ENCODE assay signal across 14 cellular contexts in the genomic region with DNA sequence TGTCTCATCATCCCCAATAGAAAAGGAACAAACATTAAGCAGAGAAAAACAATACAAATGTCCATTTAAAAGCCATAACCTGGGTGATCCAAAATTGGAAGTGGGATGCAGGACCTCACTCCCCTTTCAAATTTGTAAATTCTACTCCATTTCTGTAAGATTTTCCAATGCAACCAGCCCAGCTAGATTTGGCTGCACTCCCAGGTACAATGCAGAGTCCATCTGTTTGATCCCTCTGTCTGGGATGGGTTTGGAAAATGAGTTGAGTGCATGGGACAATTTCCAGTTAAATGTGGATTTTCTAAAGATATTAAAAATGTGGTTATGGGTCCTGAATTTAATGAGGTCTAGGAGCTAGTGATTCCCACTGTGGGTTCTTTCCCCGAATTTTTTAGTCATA.
DNase-seq lines count a peak whose midpoint lies in the region; ATAC-seq lines count a peak whose summit lies in the region.
"Had no signal": no experiment of that assay in that cellular context is flagged by ENCODE, and none has a peak within 500 bp of the region (broad histone marks: within the 10 kb centered on the region; RNA-seq: fewer than 3 reads in every experiment).

No MANE protein-coding gene starts in this region.

- H3K9me3 Mint-ChIP-seq in activated naive CD4-positive, alpha-beta T cell treated with anti-CD3 and anti-CD28 coated beads, Interleukin-2, amount 50 U/mL, for 72 hours: no peaks in the 10 kb centered on the region
- H3K9me3 Mint-ChIP-seq: H9 had no signal

- H3K36me3 Mint-ChIP-seq in activated naive CD4-positive, alpha-beta T cell treated with anti-CD3 and anti-CD28 coated beads, Interleukin-2, amount 50 U/mL, for 72 hours: no peaks in the 10 kb centered on the region
- H3K36me3 Mint-ChIP-seq: CD14-positive monocyte; CD4-positive, alpha-beta memory T cell had no signal

- DNase-seq in DMS 273 (lab: John Stamatoyannopoulos, UW; ENCODE audit: unreplicated experiment) (peak; percentile 56), DMS 273 treated with DMSO at 0.1 percent for 48 hours (lab: John Stamatoyannopoulos, UW) (no peak), NCI-H446 (lab: John Stamatoyannopoulos, UW) (peak; percentile 84 to 85), cerebellum (ENCODE audit: low spot score) (peak; percentile 75)
- DNase-seq in activated naive CD4-positive, alpha-beta T cell treated with anti-CD3 and anti-CD28 coated beads, Interleukin-2, amount 50 U/mL, for 72 hours (ENCODE audit: low spot score in 2 of 2): no peak
- DNase-seq: AML-193; CD4-positive, alpha-beta memory T cell; GF-D8; H9; KG1 had no signal

- no peak for ATAC-seq in HG03108 (IDR thresholded peaks at IDR 0.05; ENCODE audit: unreplicated experiment)
- no peak for ATAC-seq in GM21528 (IDR thresholded peaks at IDR 0.05; ENCODE audit: low FRiP score, unreplicated experiment)
- ATAC-seq in activated naive CD4-positive, alpha-beta T cell treated with anti-CD3 and anti-CD28 coated beads, Interleukin-2, amount 50 U/mL, for 72 hours: no peak
- ATAC-seq: A549 had no signal

- no peak overlapping the region for H3K27ac Mint-ChIP-seq in activated naive CD4-positive, alpha-beta T cell treated with anti-CD3 and anti-CD28 coated beads, Interleukin-2, amount 50 U/mL, for 72 hours
- H3K27ac Mint-ChIP-seq: CD14-positive monocyte; CD4-positive, alpha-beta memory T cell; H9 had no signal

Comparison
In these comparisons a context has a peak if more than half of its experiments do, and no peak if none do; other contexts are left out.
1. DNase-seq: peak in DMS 273 (single experiment), NCI-H446 (2 of 2) and cerebellum (single experiment); none in DMS 273 treated with DMSO at 0.1 percent for 48 hours (single experiment) and activated naive CD4-positive, alpha-beta T cell treated with anti-CD3 and anti-CD28 coated beads, Interleukin-2, amount 50 U/mL, for 72 hours (0 of 2).